In the genomic region with DNA sequence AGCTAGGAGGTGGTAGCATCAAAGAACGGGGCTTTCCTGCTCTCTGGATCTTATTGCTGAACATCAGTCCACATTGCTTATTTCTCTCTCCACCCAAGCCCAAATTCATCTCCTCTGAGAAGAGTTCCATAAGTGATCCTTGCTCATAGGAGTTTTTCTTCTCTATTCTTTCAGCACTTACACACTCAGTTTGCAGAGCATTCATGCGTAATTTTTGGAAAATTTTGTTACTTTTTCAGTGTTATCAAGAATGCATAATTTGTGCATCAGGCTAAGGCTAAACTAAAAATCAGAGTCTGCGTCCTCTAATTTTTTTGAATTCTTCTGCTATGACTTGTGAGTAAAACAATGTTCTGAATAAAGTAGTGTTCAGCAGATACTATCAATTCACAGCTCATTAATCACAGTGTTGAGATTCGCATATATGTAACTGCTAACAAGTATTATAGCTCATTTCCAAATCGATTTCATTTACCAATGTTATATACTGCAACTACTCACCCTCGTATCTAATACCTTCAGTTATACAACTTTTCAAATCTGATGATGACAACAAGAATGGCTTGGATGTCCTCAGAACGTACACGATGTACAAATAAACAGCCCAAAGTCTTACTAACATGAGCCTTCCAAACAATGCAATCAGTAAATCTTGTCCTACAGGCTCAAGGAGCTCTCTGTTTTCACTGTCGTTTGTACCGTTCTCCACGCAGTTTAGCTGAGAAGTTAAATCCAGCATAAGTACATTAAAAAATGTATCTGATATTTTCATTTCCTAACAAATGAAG, we compare ENCODE assay signal across 16 cellular contexts. TPM values are rescaled to one million over a fixed set of nuclear protein-coding genes. Genes with fewer than 3 reads are reported as not detected.
DNase-seq lines count a peak whose midpoint lies in the region; ATAC-seq and TF ChIP-seq lines count a peak whose summit lies in the region.
"Had no signal": no experiment of that assay in that cellular context is flagged by ENCODE, and none has a peak within 500 bp of the region (broad histone marks: within the 10 kb centered on the region; RNA-seq: fewer than 3 reads in every experiment).

No MANE protein-coding gene starts in this region.

- H3K27me3 ChIP-seq in esophagus squamous epithelium = no peaks in the 10 kb centered on the region
- no peaks in the 10 kb centered on the region for H3K27me3 ChIP-seq in thoracic aorta (replicated peaks; ENCODE audit: insufficient read depth)
- H3K27me3 ChIP-seq: pancreas had no signal

- DNase-seq in LHCN-M2 (ENCODE audit: low read depth) = peak; percentile 64
- DNase-seq in esophagus squamous epithelium (lab: John Stamatoyannopoulos, UW) = no peak
- peak; percentile 11 for DNase-seq in midbrain (lab: John Stamatoyannopoulos, UW)
- no peak for DNase-seq in thoracic aorta (ENCODE audit: low spot score)
- no peak for DNase-seq in NCI-H2081 treated with DMSO at 0.1 percent for 48 hours (lab: John Stamatoyannopoulos, UW)
- no peak for DNase-seq in RKO (ENCODE audit: low spot score)
- DNase-seq: activated B cell treated with CpG ODN at 0.5 μM for 24 hours; activated CD8-positive, alpha-beta memory T cell treated with anti-CD3 and anti-CD28 coated beads, Interleukin-2, amount 50 U/mL, for 48 hours; activated naive CD4-positive, alpha-beta T cell treated with anti-CD3 and anti-CD28 coated beads for 36 hours; CD4-positive, alpha-beta T cell; NCI-H1105; NCI-H226; pancreas; SW 1271 had no signal

- H3K36me3 ChIP-seq in esophagus squamous epithelium (no peaks in the 10 kb centered on the region), thoracic aorta (no peaks in the 10 kb centered on the region)
- H3K36me3 ChIP-seq: pancreas had no signal

- H3K27ac ChIP-seq in esophagus squamous epithelium (peak overlapping the region in 3 of 4 donors; percentile 64 to 75 (median 71)), thoracic aorta (peak overlapping the region in 1 of 2 donors; percentile 49)

- H3K4me3 ChIP-seq in esophagus squamous epithelium (peak overlapping the region in 1 of 4 donors; percentile 46), thoracic aorta (peak overlapping the region; percentile 61)
- H3K4me3 ChIP-seq: pancreas had no signal

- intact Hi-C loops in esophagus squamous epithelium (cut with DNase I) = no loop called here

- ATAC-seq in thoracic aorta (ENCODE audit: insufficient number of reproducible peaks, low FRiP score, low read depth) (no peak), HG02678 (IDR thresholded peaks at IDR 0.05; ENCODE audit: unreplicated experiment) (no peak), GM18498 (IDR thresholded peaks at IDR 0.05; ENCODE audit: unreplicated experiment) (no peak)
- ATAC-seq: pancreas had no signal

- 60 to 63% methylated on average over 11 of the region's 11 CpGs for WGBS in esophagus squamous epithelium, 2 donors

- TF ChIP-seq CTCF in esophagus squamous epithelium (IDR thresholded peaks at IDR 0.05) (no peak), thoracic aorta (IDR thresholded peaks at IDR 0.05) (no peak)

- no peak for TF ChIP-seq POLR2A in esophagus squamous epithelium (IDR thresholded peaks at IDR 0.05)

- H3K9me3 ChIP-seq in esophagus squamous epithelium (no peaks in the 10 kb centered on the region), thoracic aorta (no peaks in the 10 kb centered on the region)
- H3K9me3 ChIP-seq: pancreas had no signal

- H3K4me1 ChIP-seq in esophagus squamous epithelium (peaks cover 0 to 8% (median 7%) of the 10 kb centered on the region in 3 donors), thoracic aorta (ENCODE audit: control insufficient read depth in 1 of 2, low read depth in 2 of 2) (peaks cover 8 to 35% of the 10 kb centered on the region in 2 donors)
- H3K4me1 ChIP-seq: pancreas had no signal

RNA-seq across cellular contexts. Expression of gene STARD13, which starts 36.3 kb away (rescaled TPM):
- total RNA-seq in LHCN-M2 (2014; rRNA removed) = 38.7 and 40.2 TPM in 2 replicates
- 22.9 TPM for polyA plus RNA-seq in LHCN-M2 (2012)
- total RNA-seq in esophagus squamous epithelium = 10 to 100 TPM in 1 of 4 donors, 1 to 10 TPM in 3; 1.3 to 18.7 (median 4.4) TPM
- 10 to 100 TPM; 43.9 to 47.1 TPM for total RNA-seq in thoracic aorta
- total RNA-seq: CD4-positive, alpha-beta T cell had no signal

Comparison
In these comparisons a context has a peak if more than half of its experiments do, and no peak if none do; other contexts are left out.
1. DNase-seq: peak in LHCN-M2 (single experiment) and midbrain (single experiment); none in esophagus squamous epithelium (single experiment), thoracic aorta (single experiment), NCI-H2081 treated with DMSO at 0.1 percent for 48 hours (single experiment) and RKO (single experiment).